In genomic region chr2:224990717-224991116, GRCh38 we compare ENCODE assay signal across 17 cellular contexts. TPM values are rescaled to one million over a fixed set of nuclear protein-coding genes. Genes with fewer than 3 reads are reported as not detected.
DNase-seq lines count a peak whose midpoint lies in the region; ATAC-seq, FAIRE-seq and TF ChIP-seq lines count a peak whose summit lies in the region.
"Had no signal": no experiment of that assay in that cellular context is flagged by ENCODE, and none has a peak within 500 bp of the region (broad histone marks: within the 10 kb centered on the region; RNA-seq: fewer than 3 reads in every experiment).

No MANE protein-coding gene starts in this region.

- no peak for TF ChIP-seq POLR2A in K562 (conservative IDR thresholded peaks at IDR 0.05)

- in situ Hi-C loops in K562 (cut with MboI), result no loop called here

- no peak for TF ChIP-seq EP300 in K562 (IDR thresholded peaks at IDR 0.05; ENCODE audit: low read length)

- no TSS peak for BruUV-seq in K562 (replicated peaks; lab: Mats Ljungman, UMichigan)

- no peaks in the 10 kb centered on the region for H3K4me1 ChIP-seq in K562 (replicated peaks in 1 of 2; ENCODE audit: control insufficient read depth in 2 of 2, insufficient read depth in 2 of 2, low read length in 2 of 2)
- H3K4me1 ChIP-seq: BE2C had no signal

- no peak for TF ChIP-seq CTCF in K562 (IDR thresholded peaks at IDR 0.05 in 2 of 3, conservative IDR thresholded peaks at IDR 0.05 in 1 of 3; ENCODE audit: insufficient read depth in 2 of 3, low read depth in 1 of 3, low read length in 3 of 3)

- no peak overlapping the region for H3K4me3 ChIP-seq in K562

- H3K27ac ChIP-seq in K562 (ENCODE audit: extremely low read depth, low read depth, low read length), result no peak overlapping the region

- no peaks in the 10 kb centered on the region for H3K36me3 ChIP-seq in K562 (ENCODE audit: control insufficient read depth, insufficient read depth, low read length)
- H3K36me3 ChIP-seq: BE2C had no signal

- no peaks in the 10 kb centered on the region for H3K9me3 ChIP-seq in T-helper 17 cell (ENCODE audit: control insufficient read depth, low read length, poor library complexity, severe bottlenecking)
- no peaks in the 10 kb centered on the region for H3K9me3 ChIP-seq in K562 (replicated peaks; ENCODE audit: control insufficient read depth, insufficient read depth, low read depth, low read length)
- H3K9me3 ChIP-seq: BE2C had no signal

- no peak for FAIRE-seq in K562 (lab: Jason Lieb, UNC)
- FAIRE-seq: A204.1 had no signal

- TF ChIP-seq RAD21 in K562 (CRISPR knock-in tag; conservative IDR thresholded peaks at IDR 0.05 in 1 of 2, IDR thresholded peaks at IDR 0.05 in 1 of 2), result no peak

- no peaks in the 10 kb centered on the region for H3K9me3 Mint-ChIP-seq in activated naive CD4-positive, alpha-beta T cell treated with anti-CD3 and anti-CD28 coated beads for 36 hours
- H3K9me3 Mint-ChIP-seq in activated naive CD4-positive, alpha-beta T cell treated with anti-CD3 and anti-CD28 coated beads, Interleukin-2, amount 50 U/mL, for 72 hours, result no peaks in the 10 kb centered on the region
- no peaks in the 10 kb centered on the region for H3K9me3 Mint-ChIP-seq in stimulated activated naive B cell treated with anti-CD40 and anti-IgM and Interleukin-4, amounts not matched to agents 10 μg/mL and 1 μg/mL and 100 μg/mL, for 72 hours

- 0% methylated on average over 2 of the region's 3 CpGs for WGBS in K562 (ENCODE audit: insufficient coverage, low coverage, missing lambda C conversion rate)

- no peaks in the 10 kb centered on the region for H3K79me2 ChIP-seq in K562 (ENCODE audit: control insufficient read depth, insufficient read depth, low read length)

- no peaks in the 10 kb centered on the region for H3K27me3 Mint-ChIP-seq in activated naive CD4-positive, alpha-beta T cell treated with anti-CD3 and anti-CD28 coated beads for 36 hours (ENCODE audit: low read depth)
- no peaks in the 10 kb centered on the region for H3K27me3 Mint-ChIP-seq in T-helper 17 cell
- H3K27me3 Mint-ChIP-seq in stimulated activated naive B cell treated with anti-CD40 and anti-IgM and Interleukin-4, amounts not matched to agents 10 μg/mL and 1 μg/mL and 100 μg/mL, for 72 hours, result no peaks in the 10 kb centered on the region

- ATAC-seq in activated naive CD4-positive, alpha-beta T cell treated with anti-CD3 and anti-CD28 coated beads, Interleukin-2, amount 50 U/mL, for 72 hours, result no peak
- ATAC-seq in T-helper 17 cell, result no peak
- ATAC-seq in K562, result no peak
- no peak for ATAC-seq in stimulated activated naive B cell treated with anti-CD40 and anti-IgM and Interleukin-4, amounts not matched to agents 10 μg/mL and 1 μg/mL and 100 μg/mL, for 72 hours (replicated peaks)
- no peak for ATAC-seq in GM19467 (IDR thresholded peaks at IDR 0.05; ENCODE audit: unreplicated experiment)

- CTCF ChIA-PET in activated naive CD4-positive, alpha-beta T cell treated with anti-CD3 and anti-CD28 coated beads for 36 hours (lab: Charles Lee), result interaction anchor here (1.0 to 2.1 kb wide), 2 partner anchors 11 to 18 kb away, joined by 3 to 15 read pairs; no protein-coding TSS in a partner anchor
- CTCF ChIA-PET in K562 (lab: Yijun Ruan, JAX; ENCODE audit: low intra/inter-chr PET ratio) (no interaction called here), HEK293T (lab: Yijun Ruan, JAX) (no interaction called here)

- H3K27me3 ChIP-seq in K562 (ENCODE audit: control insufficient read depth in 2 of 2, insufficient read depth in 2 of 2, low read length in 2 of 2), result no peaks in the 10 kb centered on the region

- H3K4me3 Mint-ChIP-seq in activated naive CD4-positive, alpha-beta T cell treated with anti-CD3 and anti-CD28 coated beads for 36 hours, result no peak overlapping the region
- no peak overlapping the region for H3K4me3 Mint-ChIP-seq in T-helper 17 cell
- no peak overlapping the region for H3K4me3 Mint-ChIP-seq in stimulated activated naive B cell treated with anti-CD40 and anti-IgM and Interleukin-4, amounts not matched to agents 10 μg/mL and 1 μg/mL and 100 μg/mL, for 72 hours

- DNase-seq in activated naive CD4-positive, alpha-beta T cell treated with anti-CD3 and anti-CD28 coated beads for 36 hours, result no peak
- no peak for DNase-seq in activated naive CD4-positive, alpha-beta T cell treated with anti-CD3 and anti-CD28 coated beads, Interleukin-2, amount 50 U/mL, for 72 hours (ENCODE audit: low spot score in 2 of 2)
- DNase-seq in T-helper 17 cell (no peak), K562 (ENCODE audit: extremely low read depth in 1 of 4, low spot score in 3 of 4) (no peak), HEK293T (ENCODE audit: extremely low spot score) (no peak)
- no peak for DNase-seq in stimulated activated naive B cell treated with anti-CD40 and anti-IgM and Interleukin-4, amounts not matched to agents 10 μg/mL and 1 μg/mL and 100 μg/mL, for 72 hours
- DNase-seq: BE2C, DMS79 treated with DMSO at 0.1 percent for 48 hours, NCI-H1417 treated with DMSO at 0.1 percent for 48 hours, NCI-H187 treated with DMSO at 0.1 percent for 48 hours, NCI-H2227 treated with DMSO at 0.1 percent for 48 hours, NCI-H510A treated with DMSO at 0.1 percent for 48 hours, NCI-H82, OCI-M1, SHP77 had no signal

- no peak overlapping the region for H2AFZ ChIP-seq in K562 (ENCODE audit: low read depth, low read length)

- H4K20me1 ChIP-seq in K562 (replicated peaks; ENCODE audit: control insufficient read depth, insufficient read depth, low read length), result no peaks in the 10 kb centered on the region

- no peak overlapping the region for H3K9ac ChIP-seq in K562 (ENCODE audit: insufficient read depth in 1 of 2, low read depth in 2 of 2, low read length in 2 of 2)

- peaks cover 29% of the 10 kb centered on the region for H3K36me3 Mint-ChIP-seq in activated naive CD4-positive, alpha-beta T cell treated with anti-CD3 and anti-CD28 coated beads for 36 hours (ENCODE audit: low read depth)
- H3K36me3 Mint-ChIP-seq in activated naive CD4-positive, alpha-beta T cell treated with anti-CD3 and anti-CD28 coated beads, Interleukin-2, amount 50 U/mL, for 72 hours, result peaks cover 26 to 38% of the 10 kb centered on the region in 2 donors
- peaks cover 2% of the 10 kb centered on the region for H3K36me3 Mint-ChIP-seq in T-helper 17 cell (ENCODE audit: low read depth)
- peaks cover 59 to 83% of the 10 kb centered on the region in 2 donors for H3K36me3 Mint-ChIP-seq in stimulated activated naive B cell treated with anti-CD40 and anti-IgM and Interleukin-4, amounts not matched to agents 10 μg/mL and 1 μg/mL and 100 μg/mL, for 72 hours

- H3K9me1 ChIP-seq in K562 (ENCODE audit: control insufficient read depth, insufficient read depth, low read length), result no peaks in the 10 kb centered on the region

- peaks cover 86% of the 10 kb centered on the region for H3K4me1 Mint-ChIP-seq in activated naive CD4-positive, alpha-beta T cell treated with anti-CD3 and anti-CD28 coated beads for 36 hours (ENCODE audit: low read depth)
- peaks cover 42% of the 10 kb centered on the region for H3K4me1 Mint-ChIP-seq in T-helper 17 cell
- peaks cover 31 to 89% of the 10 kb centered on the region in 2 donors for H3K4me1 Mint-ChIP-seq in stimulated activated naive B cell treated with anti-CD40 and anti-IgM and Interleukin-4, amounts not matched to agents 10 μg/mL and 1 μg/mL and 100 μg/mL, for 72 hours

- peak overlapping the region; percentile 26 for H3K27ac Mint-ChIP-seq in activated naive CD4-positive, alpha-beta T cell treated with anti-CD3 and anti-CD28 coated beads for 36 hours
- H3K27ac Mint-ChIP-seq in activated naive CD4-positive, alpha-beta T cell treated with anti-CD3 and anti-CD28 coated beads, Interleukin-2, amount 50 U/mL, for 72 hours, result peak overlapping the region in 1 of 2 donors; percentile 7
- peak overlapping the region; percentile 77 for H3K27ac Mint-ChIP-seq in T-helper 17 cell
- peak overlapping the region; percentile 40 for H3K27ac Mint-ChIP-seq in stimulated activated naive B cell treated with anti-CD40 and anti-IgM and Interleukin-4, amounts not matched to agents 10 μg/mL and 1 μg/mL and 100 μg/mL, for 72 hours

- POLR2A ChIA-PET in K562 (lab: Yijun Ruan, JAX) (no interaction called here), HEK293T (lab: Yijun Ruan, JAX) (no interaction called here)

- H3K4me2 ChIP-seq in K562 (ENCODE audit: insufficient read depth, low read length), result no peak overlapping the region

- intact Hi-C loops in activated naive CD4-positive, alpha-beta T cell treated with anti-CD3 and anti-CD28 coated beads for 36 hours (cut with micrococcal nuclease), result no loop called here
- intact Hi-C loops in K562 (cut with micrococcal nuclease), result no loop called here

TF ChIP-seq in HEK293T, 16 proteins besides CTCF, POLR2A, EP300 and RAD21 (continues in another document):
- TF ChIP-seq FOXK2 (IDR thresholded peaks at IDR 0.05), result no peak
- TF ChIP-seq FOXM1 (IDR thresholded peaks at IDR 0.05; ENCODE audit: borderline replicate concordance), result no peak
- TF ChIP-seq TARDBP (IDR thresholded peaks at IDR 0.05), result no peak
- TF ChIP-seq LEF1 (IDR thresholded peaks at IDR 0.05; ENCODE audit: borderline replicate concordance), result no peak
- TF ChIP-seq SP1 (IDR thresholded peaks at IDR 0.05), result no peak
- no peak for TF ChIP-seq ZNF384 (IDR thresholded peaks at IDR 0.05)
- TF ChIP-seq FOXA1 (IDR thresholded peaks at IDR 0.05), result no peak
- no peak for TF ChIP-seq NFRKB (IDR thresholded peaks at IDR 0.05)

RNA-seq across cellular contexts. Expression of gene DOCK10, which starts 51.6 kb away (rescaled TPM):
- total RNA-seq in activated naive CD4-positive, alpha-beta T cell treated with anti-CD3 and anti-CD28 coated beads for 36 hours, result 100 to 1,000 TPM; 123 to 137 TPM
- total RNA-seq in activated naive CD4-positive, alpha-beta T cell treated with anti-CD3 and anti-CD28 coated beads, Interleukin-2, amount 50 U/mL, for 72 hours, result 100 to 1,000 TPM; 173 to 197 TPM
- total RNA-seq in T-helper 17 cell (100 to 1,000 TPM; 185 to 233 TPM), K562 (2014; rRNA removed) (0.12 and 0.18 TPM in 2 replicates), K562 (2014; rRNA removed; fragmentation: Illumina TruSeq; extraction: Trizol) (0.40 and 0.45 TPM in 2 replicates), K562 (2015; rRNA removed; fragmentation: Illumina TruSeq; extraction: Trizol) (0.72 and 0.87 TPM in 2 replicates), K562 (2021) (0.69 and 0.76 TPM in 2 replicates)
- total RNA-seq in K562 (2011; cell fraction: chromatin; rRNA removed; ENCODE audit: low replicate concordance), result 0.28 TPM in 1 of 2 replicates, not detected in the other
- not detected in 2 replicates for total RNA-seq in K562 (2011; cell fraction: nucleolus; rRNA removed)
- total RNA-seq in K562 (2011; cell fraction: nucleoplasm; rRNA removed), result 0.08 TPM in 1 of 2 replicates, not detected in the other
- polyA plus RNA-seq in K562 (2011; rRNA removed) (0.01 and 0.13 TPM in 2 replicates), K562 (2014; fragmentation: Illumina TruSeq; extraction: Trizol) (0.24 and 0.49 TPM in 2 replicates), K562 (2014; fragmentation: Nextera tagmentation; extraction: Ambion mirVana) (under 1 TPM; 0.01 to 0.14 TPM), K562 (2014; rRNA removed) (0.05 and 0.08 TPM in 2 replicates)
- 0.01 TPM in 1 of 2 replicates, not detected in the other for polyA plus RNA-seq in K562 (2011; cell fraction: cytosol; rRNA removed)
- polyA plus RNA-seq in K562 (2011; cell fraction: nucleus; rRNA removed), result 0.16 and 0.18 TPM in 2 replicates
- 0.29 and 0.44 TPM in 2 replicates for polyA plus RNA-seq in K562 (2012)
- polyA minus RNA-seq in K562 (2011; rRNA and poly(A)+ RNA removed), result 0.18 and 0.42 TPM in 2 replicates
- polyA minus RNA-seq in K562 (2011; cell fraction: cytosol; rRNA and poly(A)+ RNA removed), result 0.86 TPM in 1 of 2 replicates, not detected in the other
- under 0.01 and 0.40 TPM in 2 replicates for polyA minus RNA-seq in K562 (2011; cell fraction: nucleus; rRNA and poly(A)+ RNA removed)

Comparison
In these comparisons a context has a peak if more than half of its experiments do, and no peak if none do; other contexts are left out.
1. RNA of gene DOCK10, which starts 51.6 kb away (total RNA-seq): 185 to 233 TPM in T-helper 17 cell, 173 to 197 TPM in activated naive CD4-positive, alpha-beta T cell treated with anti-CD3 and anti-CD28 coated beads, Interleukin-2, amount 50 U/mL, for 72 hours and 123 to 137 TPM in activated naive CD4-positive, alpha-beta T cell treated with anti-CD3 and anti-CD28 coated beads for 36 hours; 0.08 to 0.87 TPM in K562; every median in the first group is over 10 times any median in the second.